In the genomic region with DNA sequence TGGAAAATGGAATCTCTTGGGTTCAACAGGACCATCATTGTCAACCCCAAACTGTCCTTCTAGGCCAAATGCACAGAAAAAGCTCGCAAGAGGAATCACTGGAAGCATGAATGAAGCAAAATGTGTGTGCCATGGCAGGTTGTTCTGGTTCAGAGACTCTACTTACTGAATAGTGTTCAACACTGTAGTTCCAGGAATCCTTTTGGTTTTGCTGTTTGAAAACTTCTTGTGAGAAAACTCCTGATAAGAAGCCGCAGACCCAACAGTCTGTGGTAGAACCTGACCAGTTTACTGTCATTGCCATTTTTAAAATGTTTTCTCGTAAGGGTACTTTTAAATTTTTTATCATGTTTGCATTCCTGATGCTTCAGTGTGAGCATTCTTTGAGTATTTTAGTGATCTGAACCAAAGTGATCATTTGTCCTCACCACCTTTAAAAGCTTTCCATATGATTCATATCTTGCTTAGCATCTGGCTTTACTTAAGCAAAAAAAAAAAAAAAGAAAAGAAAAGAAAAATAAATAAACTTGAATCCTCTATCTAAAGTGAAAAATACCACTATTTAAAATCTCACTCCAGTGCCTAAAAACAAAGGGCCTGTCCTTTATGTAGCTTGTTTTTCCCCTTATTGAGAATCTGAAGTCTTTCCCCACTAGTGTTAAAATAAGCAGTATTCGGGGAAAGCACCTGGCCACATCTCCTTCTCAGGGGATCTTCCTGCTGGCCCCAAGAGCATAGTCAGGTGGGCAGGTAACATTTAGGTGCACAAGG, we compare ENCODE assay signal across 1 cellular context.
TF ChIP-seq lines count a peak whose summit lies in the region.

No MANE protein-coding gene starts in this region.

TF ChIP-seq in GM12878, 131 proteins besides CTCF, POLR2A, EP300 and RAD21 (continued from another document and continues in another):
- TF ChIP-seq ESRRA (IDR thresholded peaks at IDR 0.05; ENCODE audit: low read length), result no peak
- TF ChIP-seq CBX3 (IDR thresholded peaks at IDR 0.05; ENCODE audit: borderline replicate concordance, low read depth), result no peak
- no peak for TF ChIP-seq PBX3 (IDR thresholded peaks at IDR 0.05; ENCODE audit: insufficient replicate concordance, low read depth, low read length)
- TF ChIP-seq SMARCA5 (IDR thresholded peaks at IDR 0.05), result no peak
- no peak for TF ChIP-seq SRF (IDR thresholded peaks at IDR 0.05; ENCODE audit: low read depth in 2 of 2, low read length in 2 of 2)
- TF ChIP-seq NBN (IDR thresholded peaks at IDR 0.05), result peak; percentile 59; the same call in 1 of the 2 replicates
- TF ChIP-seq CBX5 (IDR thresholded peaks at IDR 0.05; ENCODE audit: low read depth), result 0 out of 2 replicates have a peak, but pooled peaks have one; percentile 16
- no peak for TF ChIP-seq PRDM15 (CRISPR knock-in tag; IDR thresholded peaks at IDR 0.05)
- TF ChIP-seq SUZ12 (IDR thresholded peaks at IDR 0.05; ENCODE audit: unreplicated experiment), result no peak
- no peak for TF ChIP-seq POLR2AphosphoS5 (IDR thresholded peaks at IDR 0.05; ENCODE audit: low read length)
- peak; percentile 70; the same call in 1 of the 2 replicates for TF ChIP-seq MTA2 (IDR thresholded peaks at IDR 0.05; ENCODE audit: low read depth)
- TF ChIP-seq RELB (IDR thresholded peaks at IDR 0.05; ENCODE audit: low read depth), result peak; percentile 93; the same call in 1 of the 2 replicates
- TF ChIP-seq MLLT1 (IDR thresholded peaks at IDR 0.05), result no peak
- TF ChIP-seq ZNF622 (IDR thresholded peaks at IDR 0.05), result no peak
- TF ChIP-seq, protein P1, sequence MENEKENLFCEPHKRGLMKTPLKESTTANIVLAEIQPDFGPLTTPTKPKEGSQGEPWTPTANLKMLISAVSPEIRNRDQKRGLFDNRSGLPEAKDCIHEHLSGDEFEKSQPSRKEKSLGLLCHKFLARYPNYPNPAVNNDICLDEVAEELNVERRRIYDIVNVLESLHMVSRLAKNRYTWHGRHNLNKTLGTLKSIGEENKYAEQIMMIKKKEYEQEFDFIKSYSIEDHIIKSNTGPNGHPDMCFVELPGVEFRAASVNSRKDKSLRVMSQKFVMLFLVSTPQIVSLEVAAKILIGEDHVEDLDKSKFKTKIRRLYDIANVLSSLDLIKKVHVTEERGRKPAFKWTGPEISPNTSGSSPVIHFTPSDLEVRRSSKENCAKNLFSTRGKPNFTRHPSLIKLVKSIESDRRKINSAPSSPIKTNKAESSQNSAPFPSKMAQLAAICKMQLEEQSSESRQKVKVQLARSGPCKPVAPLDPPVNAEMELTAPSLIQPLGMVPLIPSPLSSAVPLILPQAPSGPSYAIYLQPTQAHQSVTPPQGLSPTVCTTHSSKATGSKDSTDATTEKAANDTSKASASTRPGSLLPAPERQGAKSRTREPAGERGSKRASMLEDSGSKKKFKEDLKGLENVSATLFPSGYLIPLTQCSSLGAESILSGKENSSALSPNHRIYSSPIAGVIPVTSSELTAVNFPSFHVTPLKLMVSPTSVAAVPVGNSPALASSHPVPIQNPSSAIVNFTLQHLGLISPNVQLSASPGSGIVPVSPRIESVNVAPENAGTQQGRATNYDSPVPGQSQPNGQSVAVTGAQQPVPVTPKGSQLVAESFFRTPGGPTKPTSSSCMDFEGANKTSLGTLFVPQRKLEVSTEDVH (IDR thresholded peaks at IDR 0.05; ENCODE audit: low read depth, partially characterized antibody), result no peak
- peak; percentile 32; the same call in 1 of the 2 replicates for TF ChIP-seq BCL11A (IDR thresholded peaks at IDR 0.05; ENCODE audit: low read depth, low read length)
- TF ChIP-seq RCOR1 (conservative IDR thresholded peaks at IDR 0.05; ENCODE audit: low read depth, low read length), result no peak
- TF ChIP-seq ETV6 (conservative IDR thresholded peaks at IDR 0.05 in 1 of 2, IDR thresholded peaks at IDR 0.05 in 1 of 2; ENCODE audit: borderline replicate concordance in 1 of 2, low read depth in 1 of 2), result no peak
- TF ChIP-seq RUNX3 (IDR thresholded peaks at IDR 0.05; ENCODE audit: low read length), result peak; percentile 83
- no peak for TF ChIP-seq FOXK2 (IDR thresholded peaks at IDR 0.05)
- TF ChIP-seq, protein P2, sequence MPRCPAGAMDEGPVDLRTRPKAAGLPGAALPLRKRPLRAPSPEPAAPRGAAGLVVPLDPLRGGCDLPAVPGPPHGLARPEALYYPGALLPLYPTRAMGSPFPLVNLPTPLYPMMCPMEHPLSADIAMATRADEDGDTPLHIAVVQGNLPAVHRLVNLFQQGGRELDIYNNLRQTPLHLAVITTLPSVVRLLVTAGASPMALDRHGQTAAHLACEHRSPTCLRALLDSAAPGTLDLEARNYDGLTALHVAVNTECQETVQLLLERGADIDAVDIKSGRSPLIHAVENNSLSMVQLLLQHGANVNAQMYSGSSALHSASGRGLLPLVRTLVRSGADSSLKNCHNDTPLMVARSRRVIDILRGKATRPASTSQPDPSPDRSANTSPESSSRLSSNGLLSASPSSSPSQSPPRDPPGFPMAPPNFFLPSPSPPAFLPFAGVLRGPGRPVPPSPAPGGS (IDR thresholded peaks at IDR 0.05; ENCODE audit: borderline replicate concordance, insufficient read depth, low read depth, low read length, poor library complexity, severe bottlenecking), result peak; percentile 91
- no peak for TF ChIP-seq IRF4 (IDR thresholded peaks at IDR 0.05; ENCODE audit: low read depth, low read length)
- no peak for TF ChIP-seq HDGF (IDR thresholded peaks at IDR 0.05)
- no peak for TF ChIP-seq HDAC2 (IDR thresholded peaks at IDR 0.05)
- no peak for TF ChIP-seq SIN3A (IDR thresholded peaks at IDR 0.05; ENCODE audit: low read depth, low read length)
- TF ChIP-seq TBL1XR1 (IDR thresholded peaks at IDR 0.05; ENCODE audit: low read depth, low read length), result no peak
- TF ChIP-seq ZSCAN29 (IDR thresholded peaks at IDR 0.05), result no peak
- no peak for TF ChIP-seq POLR2AphosphoS2 (IDR thresholded peaks at IDR 0.05; ENCODE audit: low read depth, low read length)
- no peak for TF ChIP-seq MXI1 (IDR thresholded peaks at IDR 0.05; ENCODE audit: low read depth, low read length)
- no peak for TF ChIP-seq E4F1 (IDR thresholded peaks at IDR 0.05; ENCODE audit: borderline replicate concordance, partially characterized antibody)
- peak; percentile 67 for TF ChIP-seq CBFB (IDR thresholded peaks at IDR 0.05; ENCODE audit: low read depth)
- TF ChIP-seq SUPT20H (IDR thresholded peaks at IDR 0.05; ENCODE audit: borderline replicate concordance, control insufficient read depth, low read depth, low read length), result no peak
- no peak for TF ChIP-seq NR2C1 (IDR thresholded peaks at IDR 0.05)
- TF ChIP-seq, protein P3, sequence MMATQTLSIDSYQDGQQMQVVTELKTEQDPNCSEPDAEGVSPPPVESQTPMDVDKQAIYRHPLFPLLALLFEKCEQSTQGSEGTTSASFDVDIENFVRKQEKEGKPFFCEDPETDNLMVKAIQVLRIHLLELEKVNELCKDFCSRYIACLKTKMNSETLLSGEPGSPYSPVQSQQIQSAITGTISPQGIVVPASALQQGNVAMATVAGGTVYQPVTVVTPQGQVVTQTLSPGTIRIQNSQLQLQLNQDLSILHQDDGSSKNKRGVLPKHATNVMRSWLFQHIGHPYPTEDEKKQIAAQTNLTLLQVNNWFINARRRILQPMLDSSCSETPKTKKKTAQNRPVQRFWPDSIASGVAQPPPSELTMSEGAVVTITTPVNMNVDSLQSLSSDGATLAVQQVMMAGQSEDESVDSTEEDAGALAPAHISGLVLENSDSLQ (IDR thresholded peaks at IDR 0.05), result no peak
- TF ChIP-seq STAT3 (IDR thresholded peaks at IDR 0.05; ENCODE audit: low read depth, low read length), result no peak
- no peak for TF ChIP-seq LARP7 (IDR thresholded peaks at IDR 0.05)
- TF ChIP-seq CREM (IDR thresholded peaks at IDR 0.05; ENCODE audit: low read depth), result no peak
- TF ChIP-seq CREB1 (IDR thresholded peaks at IDR 0.05; ENCODE audit: low read depth), result no peak
- no peak for TF ChIP-seq KDM1A (IDR thresholded peaks at IDR 0.05; ENCODE audit: borderline replicate concordance)
- TF ChIP-seq ZNF217 (IDR thresholded peaks at IDR 0.05), result no peak
- TF ChIP-seq SMAD1 (IDR thresholded peaks at IDR 0.05; ENCODE audit: low read depth, partially characterized antibody), result no peak
- TF ChIP-seq CHD2 (IDR thresholded peaks at IDR 0.05; ENCODE audit: borderline replicate concordance, low read depth, low read length), result peak; percentile 63; the same call in 1 of the 2 replicates
- TF ChIP-seq EGR1 (IDR thresholded peaks at IDR 0.05; ENCODE audit: borderline replicate concordance in 1 of 2, low read depth in 2 of 2, low read length in 2 of 2), result no peak
- TF ChIP-seq MEF2B (IDR thresholded peaks at IDR 0.05; ENCODE audit: partially characterized antibody, poor library complexity, severe bottlenecking), result peak; percentile 99
- TF ChIP-seq NRF1 (conservative IDR thresholded peaks at IDR 0.05; ENCODE audit: low read depth, low read length), result no peak
- TF ChIP-seq SREBF1 (IDR thresholded peaks at IDR 0.05; ENCODE audit: low read length), result no peak
- 0 out of 2 replicates have a peak, but pooled peaks have one; percentile 2 for TF ChIP-seq SPI1 (IDR thresholded peaks at IDR 0.05; ENCODE audit: borderline replicate concordance, insufficient read depth, low read depth, low read length)
- TF ChIP-seq KLF5 (IDR thresholded peaks at IDR 0.05; ENCODE audit: partially characterized antibody), result no peak
- TF ChIP-seq KAT2A (conservative IDR thresholded peaks at IDR 0.05; ENCODE audit: control insufficient read depth, low read depth, low read length), result no peak
